In genomic region chr11:33978376-33978775, GRCh38 we compare ENCODE assay signal across 8 cellular contexts.
"Had no signal": no experiment of that assay in that cellular context is flagged by ENCODE, and none has a peak within 500 bp of the region (broad histone marks: within the 10 kb centered on the region; RNA-seq: fewer than 3 reads in every experiment).

No MANE protein-coding gene starts in this region.

- H3K36me3 ChIP-seq: HAP-1 had no signal

- H3K4me3 ChIP-seq: GM23248, HAP-1 had no signal

- ATAC-seq: HCT116 had no signal

- H2AFZ ChIP-seq: GM23248 had no signal

- H3K27ac Mint-ChIP-seq: H9, HFFc6 had no signal

- DNase-seq: GM23248, GOT3, H7, H9, HCEC 1CT, HFFc6 had no signal

- H3K9me3 ChIP-seq: HAP-1 had no signal

- H3K27ac ChIP-seq: GM23248 had no signal

- H3K4me3 Mint-ChIP-seq: H9, HFFc6 had no signal

- H3K9me3 Mint-ChIP-seq: H9, HFFc6 had no signal

- H3K9ac ChIP-seq: GM23248 had no signal

- H3K4me1 ChIP-seq: HAP-1 had no signal

- H3K4me1 Mint-ChIP-seq: H9 had no signal
